10 cellular contexts compared by ENCODE assay signal in the genomic region with DNA sequence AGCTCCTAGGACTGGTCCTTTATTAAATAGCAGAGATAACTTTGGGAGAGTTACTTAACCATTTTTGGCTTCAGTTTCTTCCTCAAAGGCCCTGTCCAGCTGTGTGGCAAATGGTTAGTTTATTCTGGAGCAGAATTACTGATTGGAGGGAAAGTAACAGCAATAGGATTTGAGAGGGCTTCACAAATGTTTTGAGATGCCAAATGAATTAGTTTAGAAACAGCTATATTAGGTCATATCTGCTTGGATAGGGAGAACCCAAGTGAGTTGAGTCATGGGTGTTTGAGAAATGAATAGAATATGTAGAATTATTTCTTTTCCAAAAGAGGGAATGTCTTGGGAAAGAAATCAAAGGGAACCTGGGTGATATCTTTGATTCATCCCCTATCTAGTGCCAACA. TPM values are rescaled to one million over a fixed set of nuclear protein-coding genes. Genes with fewer than 3 reads are reported as not detected.
DNase-seq lines count a peak whose midpoint lies in the region; ATAC-seq and TF ChIP-seq lines count a peak whose summit lies in the region.
"Had no signal": no experiment of that assay in that cellular context is flagged by ENCODE, and none has a peak within 500 bp of the region (broad histone marks: within the 10 kb centered on the region; RNA-seq: fewer than 3 reads in every experiment).

No MANE protein-coding gene starts in this region.

- H3K27me3 ChIP-seq in WERI-Rb-1 (ENCODE audit: insufficient read depth, low read depth, severe bottlenecking): no peaks in the 10 kb centered on the region
- H3K27me3 ChIP-seq: foreskin keratinocyte had no signal

- H3K27ac Mint-ChIP-seq in stimulated activated naive B cell treated with anti-CD40 and anti-IgM and Interleukin-4, amounts not matched to agents 10 μg/mL and 1 μg/mL and 100 μg/mL, for 72 hours: peak overlapping the region; percentile 42

- peaks cover 29 to 36% of the 10 kb centered on the region in 2 donors for H3K36me3 Mint-ChIP-seq in stimulated activated naive B cell treated with anti-CD40 and anti-IgM and Interleukin-4, amounts not matched to agents 10 μg/mL and 1 μg/mL and 100 μg/mL, for 72 hours

- no peak for TF ChIP-seq CTCF in WERI-Rb-1 (IDR thresholded peaks at IDR 0.05; ENCODE audit: low read depth, low read length)

- H3K9me3 ChIP-seq in WERI-Rb-1 (ENCODE audit: severe bottlenecking): no peaks in the 10 kb centered on the region
- H3K9me3 ChIP-seq: mucosa of descending colon had no signal

- no peak overlapping the region for H3K4me3 Mint-ChIP-seq in stimulated activated naive B cell treated with anti-CD40 and anti-IgM and Interleukin-4, amounts not matched to agents 10 μg/mL and 1 μg/mL and 100 μg/mL, for 72 hours

- intact Hi-C loops in left cardiac atrium (cut with DNase I): loop anchor here in 1 of 2 donors (5.0 kb wide), 1 partner anchor 50 kb away; no protein-coding TSS in a partner anchor
- intact Hi-C loops in posterior cingulate gyrus (cut with DNase I): no loop called here

- H3K27me3 Mint-ChIP-seq in stimulated activated naive B cell treated with anti-CD40 and anti-IgM and Interleukin-4, amounts not matched to agents 10 μg/mL and 1 μg/mL and 100 μg/mL, for 72 hours: no peaks in the 10 kb centered on the region

- H3K9me3 Mint-ChIP-seq in stimulated activated naive B cell treated with anti-CD40 and anti-IgM and Interleukin-4, amounts not matched to agents 10 μg/mL and 1 μg/mL and 100 μg/mL, for 72 hours: peaks cover 7 to 9% of the 10 kb centered on the region in 2 donors

- DNase-seq in HCEC 1CT (peak; percentile 97), amniotic stem cell (lab: John Stamatoyannopoulos, UW) (peak; percentile 37), left cardiac atrium (no peak), WERI-Rb-1 (no peak), posterior cingulate gyrus (no peak), Ammon's horn (ENCODE audit: low spot score) (no peak)
- no peak for DNase-seq in stimulated activated naive B cell treated with anti-CD40 and anti-IgM and Interleukin-4, amounts not matched to agents 10 μg/mL and 1 μg/mL and 100 μg/mL, for 72 hours
- DNase-seq: mucosa of descending colon had no signal

- peaks cover 41 to 69% of the 10 kb centered on the region in 2 donors for H3K4me1 Mint-ChIP-seq in stimulated activated naive B cell treated with anti-CD40 and anti-IgM and Interleukin-4, amounts not matched to agents 10 μg/mL and 1 μg/mL and 100 μg/mL, for 72 hours

- H3K36me3 ChIP-seq in WERI-Rb-1: no peaks in the 10 kb centered on the region

- no peak overlapping the region for H3K27ac ChIP-seq in WERI-Rb-1
- H3K27ac ChIP-seq: foreskin keratinocyte, SK-N-MC had no signal

- ATAC-seq in left cardiac atrium: peak; percentile 31 to 70
- no peak for ATAC-seq in stimulated activated naive B cell treated with anti-CD40 and anti-IgM and Interleukin-4, amounts not matched to agents 10 μg/mL and 1 μg/mL and 100 μg/mL, for 72 hours (replicated peaks)
- ATAC-seq: foreskin keratinocyte, mucosa of descending colon had no signal

- H3K4me3 ChIP-seq in WERI-Rb-1 (ENCODE audit: low read depth, low read length): no peak overlapping the region
- H3K4me3 ChIP-seq: mucosa of descending colon, SK-N-MC had no signal

RNA-seq across cellular contexts. Expression of a gene that starts 17.5 kb away (rescaled TPM):
- 100 to 1,000 TPM; 116 to 118 TPM for total RNA-seq in left cardiac atrium

Comparison
In these comparisons a context has a peak if more than half of its experiments do, and no peak if none do; other contexts are left out.
1. DNase-seq: peak in HCEC 1CT (single experiment) and amniotic stem cell (single experiment); none in left cardiac atrium (single experiment), stimulated activated naive B cell treated with anti-CD40 and anti-IgM and Interleukin-4, amounts not matched to agents 10 μg/mL and 1 μg/mL and 100 μg/mL, for 72 hours (single experiment), WERI-Rb-1 (single experiment), posterior cingulate gyrus (0 of 10) and Ammon's horn (single experiment).
2. ATAC-seq: peak in left cardiac atrium (2 of 2); none in stimulated activated naive B cell treated with anti-CD40 and anti-IgM and Interleukin-4, amounts not matched to agents 10 μg/mL and 1 μg/mL and 100 μg/mL, for 72 hours (0 of 2).